Comparison of ENCODE assay signal across 15 cellular contexts in genomic region chr19:17508558-17508933, GRCh38. TPM values are rescaled to one million over a fixed set of nuclear protein-coding genes. Genes with fewer than 3 reads are reported as not detected.
DNase-seq lines count a peak whose midpoint lies in the region; ATAC-seq, FAIRE-seq and TF ChIP-seq lines count a peak whose summit lies in the region.
"Not testable (repeated sequence)": the region's sequence is repeated elsewhere in the genome, so short reads cannot be mapped to it uniquely, and the experiment has no call there.
"Had no signal": no experiment of that assay in that cellular context is flagged by ENCODE, and none has a peak within 500 bp of the region (broad histone marks: within the 10 kb centered on the region; RNA-seq: fewer than 3 reads in every experiment).

No MANE protein-coding gene starts in this region.

- not testable (repeated sequence) for FAIRE-seq in astrocyte (lab: Jason Lieb, UNC)

- peak overlapping the region; percentile 28 for H3K4me3 Mint-ChIP-seq in activated T-cell treated with anti-CD3 and anti-CD28 coated beads, Interleukin-2, amount 50 U/mL, for 24 hours
- peak overlapping the region; percentile 72 for H3K4me3 Mint-ChIP-seq in astrocyte (ENCODE audit: unreplicated experiment)
- not testable (repeated sequence) for H3K4me3 Mint-ChIP-seq in endodermal cell

- ATAC-seq in psoas muscle: not testable (repeated sequence)

- not testable (repeated sequence) for H3K4me3 ChIP-seq in BLaER1 treated with 17β-estradiol and CSF1 and Interleukin-3, amounts not matched to agents 10 nM and 100 nM; astrocyte (ENCODE audit: insufficient read depth, low read depth, low read length); endodermal cell (ENCODE audit: low read length); psoas muscle; suprapubic skin
- H3K4me3 ChIP-seq in PC-9: peak overlapping the region; percentile 1; the same call in 1 of the 2 replicates

- peaks cover 0 to 43% (median 20%) of the 10 kb centered on the region in 11 experiments; a peak in 13 of 22 replicates for H4K20me1 ChIP-seq in BLaER1 treated with 17β-estradiol and CSF1 and Interleukin-3, amounts not matched to agents 10 nM and 100 nM
- not testable (repeated sequence) for H4K20me1 ChIP-seq in PC-9 (ENCODE audit: insufficient read depth)
- H4K20me1 ChIP-seq in astrocyte (ENCODE audit: insufficient read depth, low read length): peaks cover 24% of the 10 kb centered on the region

- TF ChIP-seq EP300 in suprapubic skin (IDR thresholded peaks at IDR 0.05): not testable (repeated sequence)

- peak overlapping the region in 5 of 11 experiments; percentile 16 to 43 (median 33); a peak in 4 of 22 replicates for H3K9ac ChIP-seq in BLaER1 treated with 17β-estradiol and CSF1 and Interleukin-3, amounts not matched to agents 10 nM and 100 nM
- peak overlapping the region; percentile 81 for H3K9ac ChIP-seq in astrocyte (ENCODE audit: low read length)
- not testable (repeated sequence) for H3K9ac ChIP-seq in endodermal cell (ENCODE audit: extremely low read depth, low read length, poor library complexity, severe bottlenecking)

- WGBS in endodermal cell (ENCODE audit: insufficient coverage in 1 of 2, insufficient read length in 1 of 2), 2 experiments: 77 to 91% methylated on average over 3 of the region's 3 CpGs
- 77 to 85% (median 79%) methylated on average over 3 of the region's 3 CpGs for WGBS in psoas muscle, 3 donors
- 81% methylated on average over 3 of the region's 3 CpGs for WGBS in suprapubic skin

- not testable (repeated sequence) for H3K27me3 ChIP-seq in BLaER1 treated with 17β-estradiol and CSF1 and Interleukin-3, amounts not matched to agents 10 nM and 100 nM; PC-9 (ENCODE audit: insufficient read depth, low read depth); astrocyte (ENCODE audit: insufficient read depth, low read length); endodermal cell (ENCODE audit: control insufficient read depth, insufficient read depth, low read length, poor library complexity, severe bottlenecking); layer of hippocampus (ENCODE audit: control insufficient read depth, insufficient read depth, low read length); psoas muscle (ENCODE audit: insufficient read depth in 3 of 3, low read length in 2 of 3); suprapubic skin

- H3K9me3 ChIP-seq in BLaER1 treated with 17β-estradiol and CSF1 and Interleukin-3, amounts not matched to agents 10 nM and 100 nM (replicated peaks in 1 of 11): peaks cover 0 to 17% (median 0%) of the 10 kb centered on the region in 11 experiments; a peak in 2 of 22 replicates
- H3K9me3 ChIP-seq in PC-9 (ENCODE audit: insufficient read depth, low read depth); astrocyte (ENCODE audit: insufficient read depth, low read depth, low read length); endodermal cell (ENCODE audit: control insufficient read depth, low read length); psoas muscle; suprapubic skin: not testable (repeated sequence)

- not testable (repeated sequence) for H3K9me3 Mint-ChIP-seq in activated T-cell treated with anti-CD3 and anti-CD28 coated beads, Interleukin-2, amount 50 U/mL, for 24 hours; astrocyte (ENCODE audit: unreplicated experiment); endodermal cell

- H3K36me3 ChIP-seq in BLaER1 treated with 17β-estradiol and CSF1 and Interleukin-3, amounts not matched to agents 10 nM and 100 nM: peaks cover 21 to 52% (median 39%) of the 10 kb centered on the region in 11 experiments; a peak in 20 of 22 replicates
- H3K36me3 ChIP-seq in PC-9 (ENCODE audit: low read depth) (peaks cover 14% of the 10 kb centered on the region; the same call in 1 of the 2 replicates), psoas muscle (ENCODE audit: insufficient read depth in 1 of 2, low read depth in 1 of 2) (peaks cover 0 to 22% of the 10 kb centered on the region in 2 donors), suprapubic skin (peaks cover 12% of the 10 kb centered on the region)
- H3K36me3 ChIP-seq in astrocyte (ENCODE audit: insufficient read depth, low read length); endodermal cell (ENCODE audit: control insufficient read depth, insufficient read depth, low read length): not testable (repeated sequence)

- H3K4me1 ChIP-seq in BLaER1 treated with 17β-estradiol and CSF1 and Interleukin-3, amounts not matched to agents 10 nM and 100 nM: peaks cover 63 to 74% (median 71%) of the 10 kb centered on the region in 10 experiments
- peaks cover 39% of the 10 kb centered on the region for H3K4me1 ChIP-seq in PC-9 (replicated peaks; ENCODE audit: insufficient read depth)
- peaks cover 11% of the 10 kb centered on the region for H3K4me1 ChIP-seq in astrocyte (ENCODE audit: insufficient read depth, low read length)
- not testable (repeated sequence) for H3K4me1 ChIP-seq in endodermal cell (ENCODE audit: control insufficient read depth, insufficient read depth, low read length)
- H3K4me1 ChIP-seq in psoas muscle: peaks cover 20% of the 10 kb centered on the region
- H3K4me1 ChIP-seq in suprapubic skin: peaks cover 45% of the 10 kb centered on the region

- peaks cover 81% of the 10 kb centered on the region for H3K79me2 ChIP-seq in PC-9 (ENCODE audit: low read depth)
- H3K79me2 ChIP-seq in astrocyte (ENCODE audit: insufficient read depth, low read length): peaks cover 52% of the 10 kb centered on the region

- peak overlapping the region; percentile 1 to 99 (median 91); a peak in 17 of 22 replicates for H3K4me2 ChIP-seq in BLaER1 treated with 17β-estradiol and CSF1 and Interleukin-3, amounts not matched to agents 10 nM and 100 nM
- H3K4me2 ChIP-seq in PC-9 (peak overlapping the region; percentile 59), astrocyte (ENCODE audit: low read length) (peak overlapping the region; percentile 74)

- H3K9me2 ChIP-seq in PC-9 (ENCODE audit: insufficient read depth): not testable (repeated sequence)

- DNase-seq in PC-9 (peak in 1 of 2 experiments; percentile 44), endodermal cell (peak; percentile 38)
- not testable (repeated sequence) for DNase-seq in activated T-cell treated with anti-CD3 and anti-CD28 coated beads, Interleukin-2, amount 50 U/mL, for 24 hours; astrocyte (ENCODE audit: low read depth); psoas muscle; suprapubic skin (ENCODE audit: low spot score in 2 of 2)

- H3K36me3 Mint-ChIP-seq in activated T-cell treated with anti-CD3 and anti-CD28 coated beads, Interleukin-2, amount 50 U/mL, for 24 hours (ENCODE audit: low read depth): peaks cover 49% of the 10 kb centered on the region
- peaks cover 25% of the 10 kb centered on the region for H3K36me3 Mint-ChIP-seq in astrocyte (ENCODE audit: low read depth, unreplicated experiment)
- not testable (repeated sequence) for H3K36me3 Mint-ChIP-seq in endodermal cell (ENCODE audit: low read depth)

- CTCF ChIA-PET in PC-9 (lab: Charles Lee): not testable (repeated sequence)

- peak overlapping the region; percentile 89 for H3K27ac Mint-ChIP-seq in activated T-cell treated with anti-CD3 and anti-CD28 coated beads, Interleukin-2, amount 50 U/mL, for 24 hours
- H3K27ac Mint-ChIP-seq in astrocyte (ENCODE audit: unreplicated experiment): peak overlapping the region; percentile 98
- H3K27ac Mint-ChIP-seq in endodermal cell: not testable (repeated sequence)

- not testable (repeated sequence) for H2AFZ ChIP-seq in PC-9; astrocyte (ENCODE audit: low read depth, low read length)

- TF ChIP-seq CTCF in PC-9 (conservative IDR thresholded peaks at IDR 0.05); astrocyte (IDR thresholded peaks at IDR 0.05; ENCODE audit: insufficient read depth, low read depth, low read length); endodermal cell (conservative IDR thresholded peaks at IDR 0.05); psoas muscle (IDR thresholded peaks at IDR 0.05); suprapubic skin (IDR thresholded peaks at IDR 0.05): not testable (repeated sequence)

- peak overlapping the region in 8 of 11 experiments; percentile 12 to 49 (median 34); a peak in 10 of 22 replicates for H3K27ac ChIP-seq in BLaER1 treated with 17β-estradiol and CSF1 and Interleukin-3, amounts not matched to agents 10 nM and 100 nM
- H3K27ac ChIP-seq in PC-9: peak overlapping the region; percentile 98
- H3K27ac ChIP-seq in astrocyte (ENCODE audit: low read depth, low read length): peak overlapping the region; percentile 95
- not testable (repeated sequence) for H3K27ac ChIP-seq in endodermal cell (ENCODE audit: low read depth, low read length)
- H3K27ac ChIP-seq in layer of hippocampus (ENCODE audit: low read depth, low read length): peak overlapping the region; percentile 88
- H3K27ac ChIP-seq in psoas muscle: peak overlapping the region; percentile 32
- peak overlapping the region; percentile 0 for H3K27ac ChIP-seq in suprapubic skin

- peaks cover 37% of the 10 kb centered on the region for H3F3A ChIP-seq in PC-9 (ENCODE audit: insufficient read depth, low read depth)

- intact Hi-C loops in PC-9 (cut with micrococcal nuclease; ENCODE audit: unreplicated experiment); psoas muscle (cut with DNase I): not testable (repeated sequence)

- not testable (repeated sequence) for BruUV-seq in PC-9 (replicated peaks; lab: Mats Ljungman, UMichigan)

- not testable (repeated sequence) for H3K27me3 Mint-ChIP-seq in activated T-cell treated with anti-CD3 and anti-CD28 coated beads, Interleukin-2, amount 50 U/mL, for 24 hours; astrocyte (ENCODE audit: low read depth, unreplicated experiment); endodermal cell (ENCODE audit: insufficient read depth)

- peaks cover 39% of the 10 kb centered on the region for H3K4me1 Mint-ChIP-seq in activated T-cell treated with anti-CD3 and anti-CD28 coated beads, Interleukin-2, amount 50 U/mL, for 24 hours (ENCODE audit: low read depth)
- peaks cover 18% of the 10 kb centered on the region for H3K4me1 Mint-ChIP-seq in astrocyte (ENCODE audit: low read depth, unreplicated experiment)
- H3K4me1 Mint-ChIP-seq in endodermal cell: not testable (repeated sequence)

- not testable (repeated sequence) for TF ChIP-seq POLR2A in suprapubic skin (IDR thresholded peaks at IDR 0.05)

- POLR2A ChIA-PET in PC-9 (lab: Charles Lee; ENCODE audit: unreplicated experiment): not testable (repeated sequence)

RNA-seq across cellular contexts. Expression of gene PGLS, which starts 2.9 kb away (rescaled TPM):
- total RNA-seq in PC-9 (2021) (175 and 290 TPM in 2 replicates), astrocyte (102 and 109 TPM in 2 replicates), endodermal cell (100 to 1,000 TPM; 121 to 132 TPM), psoas muscle (10 to 100 TPM; 14.8 to 17.3 (median 16.3) TPM), suprapubic skin (100 to 1,000 TPM in 1 of 4 donors, 10 to 100 TPM in 3; 58.0 to 108 (median 92.9) TPM)
- 79.1 TPM for polyA plus RNA-seq in endodermal cell (2013, experiment 1 of 2)
- polyA plus RNA-seq in endodermal cell (2013, experiment 2 of 2): 76.6 TPM
- 10 to 100 TPM; 11.7 to 53.5 (median 18.3) TPM for polyA plus RNA-seq in psoas muscle

RNA-seq across cellular contexts. Expression of gene SLC27A1, which starts 38.2 kb away (rescaled TPM):
- total RNA-seq in PC-9 (2021): 30.8 and 40.2 TPM in 2 replicates
- total RNA-seq in astrocyte: 9.5 and 10.5 TPM in 2 replicates
- total RNA-seq in endodermal cell: 10 to 100 TPM; 11.8 to 16.9 TPM
- polyA plus RNA-seq in endodermal cell (2013, experiment 1 of 2): 15.4 TPM
- polyA plus RNA-seq in endodermal cell (2013, experiment 2 of 2): 12.7 TPM
- total RNA-seq in psoas muscle: 10 to 100 TPM; 18.4 to 40.1 (median 27.9) TPM
- polyA plus RNA-seq in psoas muscle: 10 to 100 TPM; 11.8 to 30.6 (median 24.1) TPM
- 10 to 100 TPM; 25.3 to 53.4 (median 39.5) TPM for total RNA-seq in suprapubic skin

RNA-seq across cellular contexts. Expression of gene COLGALT1, which starts 46.9 kb away (rescaled TPM):
- total RNA-seq in PC-9 (2021) (82.9 and 88.8 TPM in 2 replicates), astrocyte (137 and 152 TPM in 2 replicates), endodermal cell (10 to 100 TPM; 61.2 to 68.3 TPM), psoas muscle (10 to 100 TPM; 19.8 to 27.7 (median 23.3) TPM), suprapubic skin (10 to 100 TPM; 52.4 to 83.8 (median 60.7) TPM)
- polyA plus RNA-seq in endodermal cell (2013, experiment 1 of 2): 52.8 TPM
- 49.6 TPM for polyA plus RNA-seq in endodermal cell (2013, experiment 2 of 2)
- 10 to 100 TPM; 15.3 to 34.8 (median 21.4) TPM for polyA plus RNA-seq in psoas muscle

RNA-seq across cellular contexts. Expression of gene NXNL1, which starts 47.8 kb away (rescaled TPM):
- total RNA-seq in PC-9 (2021) (not detected in 2 replicates), astrocyte (not detected in 2 replicates), endodermal cell (not detected), psoas muscle (1 to 10 TPM in 1 of 4 donors, under 1 TPM in 3; 0.43 to 1.0 (median 0.72) TPM), suprapubic skin (not detected)
- polyA plus RNA-seq in endodermal cell (2013, experiment 1 of 2): not detected
- not detected for polyA plus RNA-seq in endodermal cell (2013, experiment 2 of 2)
- polyA plus RNA-seq in psoas muscle: under 1 TPM in 2 of 3 donors, not detected in 1; 0.14 to 0.64 TPM
- total RNA-seq: activated CD8-positive, alpha-beta T cell treated with anti-CD3 and anti-CD28 coated beads, Interleukin-2, amount 10 ng/mL, durations not matched to agents 7 days and 5 days; cardiac muscle cell; LHCN-M2; liver; mucosa of descending colon; right lobe of liver; T-helper 1 cell treated with Interleukin-12 subunit alpha and Interleukin-12 subunit beta and Interleukin-4 antibody, amounts not matched to agents 30 ng/mL and 1 ng/mL, for 36 hours had no signal
- polyA plus RNA-seq: liver had no signal
